Comparison of ENCODE assay signal across 17 cellular contexts in genomic region chr22:21047730-21048129, GRCh38. TPM values are rescaled to one million over a fixed set of nuclear protein-coding genes. Genes with fewer than 3 reads are reported as not detected.
A peak's percentile ranks its signal among the peaks of the same experiment; 100 is the strongest.
DNase-seq lines count a peak whose midpoint lies in the region; ATAC-seq lines count a peak whose summit lies in the region.
"Had no signal": no experiment of that assay in that cellular context is flagged by ENCODE, and none has a peak within 500 bp of the region (broad histone marks: within the 10 kb centered on the region; RNA-seq: fewer than 3 reads in every experiment).

No MANE protein-coding gene starts in this region.

- peak overlapping the region; percentile 24 for H2AK5ac ChIP-seq in neuronal stem cell (ENCODE audit: low read depth, low read length)

- no peak overlapping the region for H3K27ac ChIP-seq in neuronal stem cell (replicated peaks; ENCODE audit: low read length)
- H3K27ac ChIP-seq: RWPE1 had no signal

- no peak overlapping the region for H3K4me2 ChIP-seq in neuronal stem cell (ENCODE audit: insufficient read depth, low read length, poor library complexity, severe bottlenecking)

- H3K23ac ChIP-seq in neuronal stem cell (ENCODE audit: low read depth, low read length, poor library complexity): peak overlapping the region; percentile 91

- ATAC-seq in GM19452 (IDR thresholded peaks at IDR 0.05; ENCODE audit: unreplicated experiment) (no peak), GM19397 (IDR thresholded peaks at IDR 0.05; ENCODE audit: unreplicated experiment) (no peak)
- ATAC-seq: CD8-positive, alpha-beta T cell; PC-3 had no signal

- H2BK15ac ChIP-seq in neuronal stem cell (ENCODE audit: low read length): peak overlapping the region; percentile 6

- H3K9ac ChIP-seq in neuronal stem cell (ENCODE audit: low read depth, low read length, poor library complexity): peak overlapping the region; percentile 44

- DNase-seq in NCI-H2171 (lab: John Stamatoyannopoulos, UW): peak; percentile 50
- DNase-seq in NCI-H2171 treated with DMSO at 0.1 percent for 48 hours (lab: John Stamatoyannopoulos, UW): no peak
- peak; percentile 78 for DNase-seq in NCI-H146 treated with DMSO at 0.1 percent for 48 hours (lab: John Stamatoyannopoulos, UW; ENCODE audit: unreplicated experiment)
- peak; percentile 57 for DNase-seq in NCI-H774 (lab: John Stamatoyannopoulos, UW)
- DNase-seq in neuronal stem cell (ENCODE audit: low spot score): no peak
- no peak for DNase-seq in foreskin melanocyte
- DNase-seq: CD8-positive, alpha-beta T cell; Karpas-422; MG63; NCI-H1105; NCI-H2107; PC-3; SW 1271 had no signal

- no peak overlapping the region for H2BK5ac ChIP-seq in neuronal stem cell (ENCODE audit: low read length)

- H3K79me1 ChIP-seq in neuronal stem cell (ENCODE audit: low read depth, low read length): no peaks in the 10 kb centered on the region

- H3K27me3 ChIP-seq in neuronal stem cell (ENCODE audit: control insufficient read depth in 3 of 3, insufficient read depth in 3 of 3, low read depth in 1 of 3, low read length in 3 of 3): peaks cover 0 to 25% (median 0%) of the 10 kb centered on the region in 3 experiments
- H3K27me3 ChIP-seq: MG63 had no signal

- no peak overlapping the region for H3K18ac ChIP-seq in neuronal stem cell (ENCODE audit: low read length)

- H3K4ac ChIP-seq in neuronal stem cell (ENCODE audit: low read length): no peak overlapping the region

- WGBS in neuronal stem cell (ENCODE audit: extremely low coverage in 2 of 2, insufficient read length in 2 of 2, insufficient replicate concordance in 1 of 2), 2 donors: no CpG with 5 or more reads among the region's 7 CpGs

- H4K91ac ChIP-seq in neuronal stem cell (ENCODE audit: low read depth, low read length, poor library complexity): no peak overlapping the region

- no peak overlapping the region for H4K8ac ChIP-seq in neuronal stem cell (ENCODE audit: low read depth, low read length)

- H2BK12ac ChIP-seq in neuronal stem cell (ENCODE audit: low read length): no peak overlapping the region

- H3K14ac ChIP-seq in neuronal stem cell (ENCODE audit: low read length): no peak overlapping the region

- no peak overlapping the region for H3K4me3 ChIP-seq in neuronal stem cell (ENCODE audit: low read length in 2 of 2)
- H3K4me3 ChIP-seq: MG63 had no signal

- H3K36me3 ChIP-seq in neuronal stem cell (replicated peaks in 1 of 2; ENCODE audit: control insufficient read depth in 2 of 2, insufficient read depth in 2 of 2, low read length in 2 of 2): no peaks in the 10 kb centered on the region
- H3K36me3 ChIP-seq: MG63 had no signal

- H3K9me3 ChIP-seq in neuronal stem cell (replicated peaks in 1 of 2; ENCODE audit: control insufficient read depth in 2 of 2, insufficient read depth in 1 of 2, low read depth in 1 of 2, low read length in 2 of 2): no peaks in the 10 kb centered on the region
- H3K9me3 ChIP-seq: MG63 had no signal

- H3K4me1 ChIP-seq in neuronal stem cell (ENCODE audit: control insufficient read depth in 2 of 2, insufficient read depth in 1 of 2, low read depth in 1 of 2, low read length in 2 of 2): peaks cover 15 to 20% of the 10 kb centered on the region in 2 donors

- H2AFZ ChIP-seq in neuronal stem cell (ENCODE audit: low read length): no peak overlapping the region

- H2BK120ac ChIP-seq in neuronal stem cell (ENCODE audit: low read depth, low read length): no peak overlapping the region

RNA-seq across cellular contexts. Expression of gene LRRC74B, which starts 2.0 kb away (rescaled TPM):
- polyA plus RNA-seq in neuronal stem cell (2013, experiment 1 of 2): not detected
- polyA plus RNA-seq in neuronal stem cell (2013, experiment 2 of 2): 0.01 TPM
- polyA plus RNA-seq: BJ had no signal

RNA-seq across cellular contexts. Expression of gene SLC7A4, which starts 15.4 kb away (rescaled TPM):
- polyA plus RNA-seq in neuronal stem cell (2013, experiment 1 of 2): 0.18 TPM
- 0.24 TPM for polyA plus RNA-seq in neuronal stem cell (2013, experiment 2 of 2)

RNA-seq across cellular contexts. Expression of gene P2RX6, which starts 32.8 kb away (rescaled TPM):
- polyA plus RNA-seq in neuronal stem cell (2013, experiment 1 of 2): 0.43 TPM
- polyA plus RNA-seq in neuronal stem cell (2013, experiment 2 of 2): 0.53 TPM

RNA-seq across cellular contexts. Expression of gene THAP7, which starts 45.8 kb away (rescaled TPM):
- 26.5 TPM for polyA plus RNA-seq in neuronal stem cell (2013, experiment 1 of 2)
- polyA plus RNA-seq in neuronal stem cell (2013, experiment 2 of 2): 28.4 TPM

Comparison
In these comparisons a context has a peak if more than half of its experiments do, and no peak if none do; other contexts are left out.
1. DNase-seq: peak in NCI-H2171 (single experiment), NCI-H146 treated with DMSO at 0.1 percent for 48 hours (single experiment) and NCI-H774 (single experiment); none in NCI-H2171 treated with DMSO at 0.1 percent for 48 hours (single experiment), neuronal stem cell (single experiment) and foreskin melanocyte (single experiment).